In the genomic region with DNA sequence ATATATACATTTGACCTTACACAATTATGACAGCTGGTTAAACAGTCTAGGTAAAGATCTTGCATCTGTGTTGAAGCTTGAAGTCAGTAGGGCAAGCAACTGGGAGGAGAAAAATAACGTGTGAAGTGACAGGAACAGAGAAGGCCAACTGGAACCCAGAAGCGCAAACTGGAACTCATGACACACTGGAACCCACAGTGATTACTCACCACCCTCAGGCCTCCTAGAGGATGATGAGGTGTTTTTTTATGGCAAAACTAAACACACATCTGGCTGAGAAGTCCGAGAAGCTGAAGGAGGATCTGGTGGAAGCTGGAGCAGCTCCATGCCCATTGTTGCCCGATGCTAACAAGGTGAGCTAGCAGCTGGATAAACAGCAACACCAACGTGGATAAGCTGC, we compare ENCODE assay signal across 15 cellular contexts.
DNase-seq lines count a peak whose midpoint lies in the region; ATAC-seq and TF ChIP-seq lines count a peak whose summit lies in the region.
"Had no signal": no experiment of that assay in that cellular context is flagged by ENCODE, and none has a peak within 500 bp of the region (broad histone marks: within the 10 kb centered on the region; RNA-seq: fewer than 3 reads in every experiment).

No MANE protein-coding gene starts in this region.

- H3K27ac ChIP-seq in naive thymus-derived CD4-positive, alpha-beta T cell (ENCODE audit: low read depth, low read length), result no peak overlapping the region

- no peak for TF ChIP-seq POLR2A in GM18505 (IDR thresholded peaks at IDR 0.05; ENCODE audit: borderline replicate concordance, extremely low read depth, insufficient read depth, insufficient read length)

- intact Hi-C loops in naive thymus-derived CD4-positive, alpha-beta T cell (cut with micrococcal nuclease), result no loop called here

- TF ChIP-seq CTCF in AG09319 (IDR thresholded peaks at IDR 0.05; ENCODE audit: low read depth, low read length), result no peak
- TF ChIP-seq CTCF in fibroblast of villous mesenchyme (IDR thresholded peaks at IDR 0.05; ENCODE audit: insufficient read depth, low read depth, low read length), result no peak

- H3K9me3 Mint-ChIP-seq in naive thymus-derived CD4-positive, alpha-beta T cell, result peaks cover 3 to 31% (median 12%) of the 10 kb centered on the region in 11 donors

- no peak overlapping the region for H3K27ac Mint-ChIP-seq in naive thymus-derived CD4-positive, alpha-beta T cell
- H3K27ac Mint-ChIP-seq: activated T-helper 2 cell treated with anti-CD3 and anti-CD28 coated beads, Interferon-gamma antibody, Interleukin-2, Interleukin-4, amounts not matched to agents 10 μg/mL and 5 μg/mL and 100 μg/mL, durations not matched to agents 14 hours and 24 hours and 36 hours; progenitor cell of endocrine pancreas had no signal

- no peak overlapping the region for H3K4me3 Mint-ChIP-seq in naive thymus-derived CD4-positive, alpha-beta T cell
- H3K4me3 Mint-ChIP-seq: CD4-positive, alpha-beta memory T cell had no signal

- no peak for ATAC-seq in naive thymus-derived CD4-positive, alpha-beta T cell
- no peak for ATAC-seq in GM18505 (IDR thresholded peaks at IDR 0.05; ENCODE audit: unreplicated experiment)
- ATAC-seq: mucosa of descending colon had no signal

- POLR2A ChIA-PET in naive thymus-derived CD4-positive, alpha-beta T cell (lab: Charles Lee), result no interaction called here

- peaks cover 0 to 10% (median 2%) of the 10 kb centered on the region in 7 donors for H3K4me1 Mint-ChIP-seq in naive thymus-derived CD4-positive, alpha-beta T cell
- H3K4me1 Mint-ChIP-seq: CD4-positive, alpha-beta memory T cell had no signal

- no peaks in the 10 kb centered on the region for H3K4me1 ChIP-seq in naive thymus-derived CD4-positive, alpha-beta T cell (ENCODE audit: control insufficient read depth in 2 of 2, insufficient read depth in 2 of 2, low read length in 2 of 2)

- peaks cover 0 to 31% (median 8%) of the 10 kb centered on the region in 5 donors for H3K36me3 Mint-ChIP-seq in naive thymus-derived CD4-positive, alpha-beta T cell
- H3K36me3 Mint-ChIP-seq: CD4-positive, alpha-beta memory T cell had no signal

- CTCF ChIA-PET in naive thymus-derived CD4-positive, alpha-beta T cell (lab: Charles Lee), result interaction anchor here (0.6 to 0.8 kb wide), 2 partner anchors 32 to 102 kb away, joined by 3 read pairs; no protein-coding TSS in a partner anchor

- no peaks in the 10 kb centered on the region for H3K36me3 ChIP-seq in naive thymus-derived CD4-positive, alpha-beta T cell (ENCODE audit: control insufficient read depth in 2 of 3, insufficient read depth in 3 of 3, low read length in 3 of 3)

- H3K9me3 ChIP-seq in naive thymus-derived CD4-positive, alpha-beta T cell (ENCODE audit: control insufficient read depth in 2 of 3, low read length in 3 of 3), result no peaks in the 10 kb centered on the region
- H3K9me3 ChIP-seq: mucosa of descending colon had no signal

- DNase-seq in AG09319 (ENCODE audit: extremely low read depth, low read depth) (peak; percentile 12), GM04504 (ENCODE audit: low read depth) (peak; percentile 68), SHP77 (lab: John Stamatoyannopoulos, UW) (peak; percentile 65 to 77), fibroblast of villous mesenchyme (ENCODE audit: low read depth) (peak; percentile 67), cerebellum (ENCODE audit: low spot score) (no peak), occipital lobe (lab: John Stamatoyannopoulos, UW) (no peak)
- DNase-seq in naive thymus-derived CD4-positive, alpha-beta T cell, result no peak
- DNase-seq: CD4-positive, alpha-beta memory T cell; erythroblast; mucosa of descending colon; OCI-M1; T-helper 1 cell had no signal

- H3K27me3 Mint-ChIP-seq in naive thymus-derived CD4-positive, alpha-beta T cell, result peaks cover 0 to 3% (median 0%) of the 10 kb centered on the region in 5 donors
- H3K27me3 Mint-ChIP-seq: progenitor cell of endocrine pancreas had no signal

- H3K27me3 ChIP-seq in naive thymus-derived CD4-positive, alpha-beta T cell (ENCODE audit: control insufficient read depth in 2 of 2, insufficient read depth in 2 of 2, low read length in 2 of 2), result no peaks in the 10 kb centered on the region

- no peak overlapping the region for H3K4me3 ChIP-seq in fibroblast of villous mesenchyme (ENCODE audit: low read depth, low read length)
- no peak overlapping the region for H3K4me3 ChIP-seq in naive thymus-derived CD4-positive, alpha-beta T cell (ENCODE audit: low read length)
- H3K4me3 ChIP-seq: mucosa of descending colon had no signal

Comparison
In these comparisons a context has a peak if more than half of its experiments do, and no peak if none do; other contexts are left out.
1. DNase-seq: peak in AG09319 (single experiment), GM04504 (single experiment), SHP77 (2 of 2) and fibroblast of villous mesenchyme (single experiment); none in cerebellum (single experiment), naive thymus-derived CD4-positive, alpha-beta T cell (0 of 9) and occipital lobe (single experiment).